In genomic region chr5:179324316-179324715, GRCh38 we compare ENCODE assay signal across 2 cellular contexts. TPM values are rescaled to one million over a fixed set of nuclear protein-coding genes. Genes with fewer than 3 reads are reported as not detected.
"Had no signal": no experiment of that assay in that cellular context is flagged by ENCODE, and none has a peak within 500 bp of the region (broad histone marks: within the 10 kb centered on the region; RNA-seq: fewer than 3 reads in every experiment).

No MANE protein-coding gene starts in this region.

RNA-seq across cellular contexts. Expression of gene ADAMTS2, which starts 20.9 kb away (rescaled TPM):
- total RNA-seq: NCI-H460, PC-9 had no signal
